In genomic region chr1:71587961-71588360, GRCh38 we compare ENCODE assay signal across 10 cellular contexts.
A peak's percentile ranks its signal among the peaks of the same experiment; 100 is the strongest.
DNase-seq lines count a peak whose midpoint lies in the region; ATAC-seq and TF ChIP-seq lines count a peak whose summit lies in the region.
"Had no signal": no experiment of that assay in that cellular context is flagged by ENCODE, and none has a peak within 500 bp of the region (broad histone marks: within the 10 kb centered on the region; RNA-seq: fewer than 3 reads in every experiment).

No MANE protein-coding gene starts in this region.

- no peaks in the 10 kb centered on the region for H3K27me3 ChIP-seq in MM.1S (replicated peaks; ENCODE audit: insufficient read depth, low read length)
- H3K27me3 ChIP-seq in brain microvascular endothelial cell (replicated peaks) = no peaks in the 10 kb centered on the region
- H3K27me3 ChIP-seq in mesenchymal stem cell (ENCODE audit: control insufficient read depth in 1 of 2, insufficient read depth in 1 of 2, low read length in 2 of 2) = no peaks in the 10 kb centered on the region

- no peaks in the 10 kb centered on the region for H3K79me1 ChIP-seq in mesenchymal stem cell (replicated peaks; ENCODE audit: low read length, poor library complexity, severe bottlenecking)

- in situ Hi-C loops in brain microvascular endothelial cell (cut with HindIII; ENCODE audit: low pct_ligation_motif_present, low sequenced_read_pairs) = no loop called here

- no peak overlapping the region for H3K4ac ChIP-seq in mesenchymal stem cell (ENCODE audit: low read depth in 1 of 2, low read length in 2 of 2)

- H3K4me3 ChIP-seq in MM.1S (ENCODE audit: low read length) = no peak overlapping the region
- H3K4me3 ChIP-seq in brain microvascular endothelial cell (ENCODE audit: low read depth, low read length) = no peak overlapping the region
- no peak overlapping the region for H3K4me3 ChIP-seq in mesenchymal stem cell (ENCODE audit: insufficient read depth in 1 of 2, low read depth in 1 of 2, low read length in 2 of 2)

- no peak overlapping the region for H2BK5ac ChIP-seq in mesenchymal stem cell (ENCODE audit: low read depth, low read length, poor library complexity, severe bottlenecking)

- H4K91ac ChIP-seq in mesenchymal stem cell (ENCODE audit: low read length) = no peak overlapping the region

- no peak overlapping the region for H3K23ac ChIP-seq in mesenchymal stem cell (ENCODE audit: low read length in 2 of 2)

- no peak overlapping the region for H4K8ac ChIP-seq in mesenchymal stem cell (ENCODE audit: low read length)

- no peak for ATAC-seq in activated naive CD4-positive, alpha-beta T cell treated with anti-CD3 and anti-CD28 coated beads, Interleukin-2, amount 50 U/mL, for 72 hours
- ATAC-seq in GM19324 (IDR thresholded peaks at IDR 0.05; ENCODE audit: low FRiP score, unreplicated experiment) (no peak), HG02852 (IDR thresholded peaks at IDR 0.05; ENCODE audit: unreplicated experiment) (no peak), HG02938 (IDR thresholded peaks at IDR 0.05; ENCODE audit: unreplicated experiment) (no peak)

- no peak overlapping the region for H3K9ac ChIP-seq in MM.1S (ENCODE audit: low read length)
- H3K9ac ChIP-seq in mesenchymal stem cell (ENCODE audit: low read length) = peak overlapping the region; percentile 32
- H3K9ac ChIP-seq: KMS-11 had no signal

- no peak overlapping the region for H3K18ac ChIP-seq in mesenchymal stem cell (ENCODE audit: low read depth in 1 of 2, low read length in 2 of 2)

- H2AFZ ChIP-seq in MM.1S (ENCODE audit: low read length) = no peak overlapping the region
- H2AFZ ChIP-seq in mesenchymal stem cell (ENCODE audit: low read depth, low read length) = no peak overlapping the region

- DNase-seq in DMS153 treated with DMSO at 0.1 percent for 48 hours (lab: John Stamatoyannopoulos, UW; ENCODE audit: unreplicated experiment) = peak; percentile 30
- DNase-seq in MM.1S = peak; percentile 32
- DNase-seq in brain microvascular endothelial cell = no peak
- peak; percentile 5 for DNase-seq in mesenchymal stem cell
- no peak for DNase-seq in activated naive CD4-positive, alpha-beta T cell treated with anti-CD3 and anti-CD28 coated beads, Interleukin-2, amount 50 U/mL, for 72 hours (ENCODE audit: low spot score in 2 of 2)
- DNase-seq: activated T-cell treated with anti-CD3 and anti-CD28 coated beads, Interleukin-2, amount 50 U/mL, for 1 hour had no signal

- no peak overlapping the region for H3K27ac Mint-ChIP-seq in activated naive CD4-positive, alpha-beta T cell treated with anti-CD3 and anti-CD28 coated beads, Interleukin-2, amount 50 U/mL, for 72 hours

- H3K27ac ChIP-seq in MM.1S (ENCODE audit: low read length) = no peak overlapping the region
- H3K27ac ChIP-seq in brain microvascular endothelial cell = no peak overlapping the region
- no peak overlapping the region for H3K27ac ChIP-seq in mesenchymal stem cell (ENCODE audit: low read length, poor library complexity, severe bottlenecking)
- H3K27ac ChIP-seq: KMS-11 had no signal

- H2AK5ac ChIP-seq in mesenchymal stem cell (ENCODE audit: low read length, severe bottlenecking) = no peak overlapping the region

- no CpG with 5 or more reads among the region's 3 CpGs for WGBS in mesenchymal stem cell

- H3K14ac ChIP-seq in mesenchymal stem cell (ENCODE audit: low read length in 2 of 2) = no peak overlapping the region

- H3K4me2 ChIP-seq in MM.1S (ENCODE audit: low read depth, low read length) = no peak overlapping the region
- H3K4me2 ChIP-seq in mesenchymal stem cell (ENCODE audit: low read length, poor library complexity, severe bottlenecking) = no peak overlapping the region
- H3K4me2 ChIP-seq: KMS-11 had no signal

- H3K36me3 Mint-ChIP-seq in activated naive CD4-positive, alpha-beta T cell treated with anti-CD3 and anti-CD28 coated beads, Interleukin-2, amount 50 U/mL, for 72 hours = no peaks in the 10 kb centered on the region

- no peak overlapping the region for H2BK12ac ChIP-seq in mesenchymal stem cell (ENCODE audit: low read length in 2 of 2)

- H3F3A ChIP-seq in MM.1S (ENCODE audit: insufficient read depth, low read length) = no peaks in the 10 kb centered on the region

- peaks cover 4 to 5% of the 10 kb centered on the region in 2 donors for H3K9me3 Mint-ChIP-seq in activated naive CD4-positive, alpha-beta T cell treated with anti-CD3 and anti-CD28 coated beads, Interleukin-2, amount 50 U/mL, for 72 hours

- no peaks in the 10 kb centered on the region for H3K79me2 ChIP-seq in MM.1S (ENCODE audit: low read length)

- no peak overlapping the region for H2BK120ac ChIP-seq in mesenchymal stem cell (ENCODE audit: low read depth, low read length)

- no peak overlapping the region for H2BK15ac ChIP-seq in mesenchymal stem cell (ENCODE audit: low read depth, poor library complexity, severe bottlenecking)

- no peaks in the 10 kb centered on the region for H4K20me1 ChIP-seq in MM.1S (ENCODE audit: insufficient read depth, low read length)

- H3K9me2 ChIP-seq in MM.1S (replicated peaks; ENCODE audit: insufficient read depth, low read length) = no peaks in the 10 kb centered on the region

- H3K36me3 ChIP-seq in MM.1S (replicated peaks; ENCODE audit: insufficient read depth, low read length) (no peaks in the 10 kb centered on the region), brain microvascular endothelial cell (replicated peaks) (no peaks in the 10 kb centered on the region), mesenchymal stem cell (ENCODE audit: control insufficient read depth in 1 of 2, insufficient read depth in 2 of 2, low read depth in 1 of 2, low read length in 2 of 2) (no peaks in the 10 kb centered on the region)

- H3K4me1 ChIP-seq in MM.1S (ENCODE audit: low read length) (peaks cover 23% of the 10 kb centered on the region), mesenchymal stem cell (ENCODE audit: control insufficient read depth, insufficient read depth, low read depth, low read length) (no peaks in the 10 kb centered on the region)

- TF ChIP-seq CTCF in MM.1S (IDR thresholded peaks at IDR 0.05; ENCODE audit: low read length) (peak; percentile 48), brain microvascular endothelial cell (IDR thresholded peaks at IDR 0.05; ENCODE audit: low read depth, low read length, missing control alignments) (peak; percentile 8)

- H3K9me3 ChIP-seq in MM.1S (replicated peaks; ENCODE audit: insufficient read depth, low read length) (no peaks in the 10 kb centered on the region), mesenchymal stem cell (ENCODE audit: control insufficient read depth, low read length) (no peaks in the 10 kb centered on the region)

Comparison
In these comparisons a context has a peak if more than half of its experiments do, and no peak if none do; other contexts are left out.
1. DNase-seq: peak in DMS153 treated with DMSO at 0.1 percent for 48 hours (single experiment), MM.1S (single experiment) and mesenchymal stem cell (single experiment); none in brain microvascular endothelial cell (single experiment) and activated naive CD4-positive, alpha-beta T cell treated with anti-CD3 and anti-CD28 coated beads, Interleukin-2, amount 50 U/mL, for 72 hours (0 of 2).